In the genomic region with DNA sequence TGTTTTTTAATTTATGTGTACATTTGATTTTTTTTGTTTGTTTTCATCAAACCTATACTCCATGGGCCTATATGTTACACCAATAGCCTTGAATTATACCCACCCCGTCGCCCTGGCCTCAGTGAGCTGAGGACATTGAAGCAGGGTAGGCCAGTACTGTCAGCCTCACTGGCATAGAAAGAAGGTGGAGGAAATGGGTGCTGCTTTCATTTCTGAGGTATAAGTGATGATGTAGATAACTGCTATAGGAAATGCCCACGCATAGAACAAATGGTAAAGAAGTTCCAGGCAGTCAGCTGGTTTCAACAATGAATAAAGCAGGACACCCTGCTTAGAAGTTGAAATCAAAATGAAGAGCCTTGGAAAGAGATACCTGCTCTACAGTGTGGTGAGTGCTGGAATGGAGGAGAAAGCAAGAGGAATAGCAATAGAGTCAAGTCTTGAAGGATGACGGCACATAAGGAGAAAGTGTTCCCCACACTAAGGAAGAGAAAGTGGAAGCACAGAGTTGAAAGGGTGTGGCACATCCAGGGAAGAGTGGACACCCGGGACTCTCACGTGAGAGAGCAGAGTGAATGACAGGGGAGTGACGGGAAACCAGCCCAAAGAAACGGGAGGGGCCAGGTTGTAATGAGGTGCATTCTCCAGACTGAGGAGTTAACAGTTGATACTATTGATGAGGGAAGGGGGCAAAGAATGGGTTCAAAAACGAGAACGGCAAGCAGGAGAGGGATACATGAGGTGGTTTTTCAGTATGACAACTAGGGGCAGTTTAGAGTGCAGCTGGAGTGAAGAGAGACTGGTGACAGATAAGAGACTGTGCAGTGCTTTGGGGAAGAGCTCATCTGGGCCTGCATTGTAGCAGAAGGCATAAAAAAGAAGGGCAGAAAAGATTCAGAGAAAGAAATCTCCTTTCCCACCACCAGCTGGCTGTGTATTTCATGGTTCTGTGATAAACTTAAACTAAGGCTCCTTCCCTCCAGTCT, we compare ENCODE assay signal across 11 cellular contexts.
DNase-seq lines count a peak whose midpoint lies in the region; ATAC-seq and TF ChIP-seq lines count a peak whose summit lies in the region.
"Had no signal": no experiment of that assay in that cellular context is flagged by ENCODE, and none has a peak within 500 bp of the region (broad histone marks: within the 10 kb centered on the region; RNA-seq: fewer than 3 reads in every experiment).

No MANE protein-coding gene starts in this region.

- H3K27me3 ChIP-seq in ACC112 (ENCODE audit: insufficient read depth, low read length) (no peaks in the 10 kb centered on the region), psoas muscle (ENCODE audit: insufficient read depth in 3 of 3, low read length in 2 of 3) (no peaks in the 10 kb centered on the region), GM23338 (ENCODE audit: insufficient read depth) (no peaks in the 10 kb centered on the region)

- H2AFZ ChIP-seq in ACC112 (ENCODE audit: low read length, unreplicated experiment), result no peak overlapping the region
- H2AFZ ChIP-seq in GM23338, result no peak overlapping the region

- 0 out of 2 replicates have a peak, but pooled peaks cover under 1% of the 10 kb centered on the region for H3F3A ChIP-seq in GM23338 (replicated peaks; ENCODE audit: low read depth)

- H3K36me3 Mint-ChIP-seq in activated B cell treated with CpG ODN at 0.5 μM for 24 hours (ENCODE audit: low read depth), result peaks cover 96% of the 10 kb centered on the region
- H3K36me3 Mint-ChIP-seq in GM23338 (ENCODE audit: low read depth), result peaks cover 27% of the 10 kb centered on the region; the same call in 2 of the 3 replicates

- no peak overlapping the region for H3K4me2 ChIP-seq in GM23338

- no peaks in the 10 kb centered on the region for H3K9me3 ChIP-seq in psoas muscle

- H3K9me3 Mint-ChIP-seq in activated B cell treated with CpG ODN at 0.5 μM for 24 hours, result no peaks in the 10 kb centered on the region
- H3K9me3 Mint-ChIP-seq in GM23338, result no peaks in the 10 kb centered on the region

- H3K4me1 ChIP-seq in ACC112 (ENCODE audit: control insufficient read depth, insufficient read depth, low read length, unreplicated experiment) (peaks cover 37% of the 10 kb centered on the region), psoas muscle (peaks cover 4% of the 10 kb centered on the region), GM23338 (ENCODE audit: insufficient read depth) (no peaks in the 10 kb centered on the region)

- peaks cover 12% of the 10 kb centered on the region for H3K4me1 Mint-ChIP-seq in activated B cell treated with CpG ODN at 0.5 μM for 24 hours
- H3K4me1 Mint-ChIP-seq in GM23338, result no peaks in the 10 kb centered on the region; the same call in 2 of the 3 replicates

- intact Hi-C loops in activated B cell treated with CpG ODN at 0.5 μM for 24 hours (cut with micrococcal nuclease) (loop anchor here (5.0 kb wide), 1 partner anchor 37 kb away; no protein-coding TSS in a partner anchor), psoas muscle (cut with DNase I) (no loop called here)

- H3K79me2 ChIP-seq in ACC112 (ENCODE audit: control insufficient read depth, insufficient read depth, low read length, unreplicated experiment) (no peaks in the 10 kb centered on the region), GM23338 (replicated peaks; ENCODE audit: insufficient read depth) (no peaks in the 10 kb centered on the region)

- H3K9me2 ChIP-seq in GM23338 (ENCODE audit: insufficient read depth), result no peaks in the 10 kb centered on the region

- TF ChIP-seq CTCF in activated B cell treated with CpG ODN at 0.5 μM for 24 hours (IDR thresholded peaks at IDR 0.05), result no peak
- TF ChIP-seq CTCF in fibroblast of villous mesenchyme (IDR thresholded peaks at IDR 0.05; ENCODE audit: insufficient read depth, low read depth, low read length), result no peak
- no peak for TF ChIP-seq CTCF in psoas muscle (IDR thresholded peaks at IDR 0.05)
- TF ChIP-seq CTCF in GM23338 (conservative IDR thresholded peaks at IDR 0.05; ENCODE audit: low read depth in 2 of 2), result no peak

- H3K36me3 ChIP-seq in ACC112 (ENCODE audit: insufficient read depth, low read length) (peaks cover 38% of the 10 kb centered on the region), psoas muscle (ENCODE audit: insufficient read depth in 1 of 2, low read depth in 1 of 2) (peaks cover 17 to 100% of the 10 kb centered on the region in 2 donors), GM23338 (ENCODE audit: insufficient read depth) (peaks cover 5% of the 10 kb centered on the region; the same call in 1 of the 2 replicates)

- DNase-seq in activated B cell treated with CpG ODN at 0.5 μM for 24 hours (no peak), fibroblast of villous mesenchyme (ENCODE audit: low read depth) (peak; percentile 36), psoas muscle (no peak), NCI-H2171 treated with DMSO at 0.1 percent for 48 hours (lab: John Stamatoyannopoulos, UW) (no peak), nucleus accumbens (lab: John Stamatoyannopoulos, UW) (no peak), GM23338 (ENCODE audit: low spot score) (no peak)
- DNase-seq: C1 segment of cervical spinal cord, islet precursor cell, NCI-H510A treated with DMSO at 0.1 percent for 48 hours had no signal

- H3K27ac Mint-ChIP-seq in activated B cell treated with CpG ODN at 0.5 μM for 24 hours (peak overlapping the region; percentile 68), GM23338 (no peak overlapping the region)

- ATAC-seq in activated B cell treated with CpG ODN at 0.5 μM for 24 hours (ENCODE audit: low read depth) (no peak), psoas muscle (peak in 3 of 4 donors; percentile 9 to 25 (median 19)), GM23338 (no peak), HG03442 (IDR thresholded peaks at IDR 0.05; ENCODE audit: unreplicated experiment) (no peak)

- H3K4me3 Mint-ChIP-seq in activated B cell treated with CpG ODN at 0.5 μM for 24 hours (no peak overlapping the region), GM23338 (no peak overlapping the region)

- 55 to 67% (median 58%) methylated on average over 10 of the region's 10 CpGs for WGBS in psoas muscle, 3 donors

- CTCF ChIA-PET in activated B cell treated with CpG ODN at 0.5 μM for 24 hours (lab: Charles Lee), result no interaction called here

- POLR2A ChIA-PET in activated B cell treated with CpG ODN at 0.5 μM for 24 hours (lab: Charles Lee), result no interaction called here

- no peaks in the 10 kb centered on the region; the same call in 1 of the 2 replicates for H4K20me1 ChIP-seq in GM23338 (replicated peaks; ENCODE audit: insufficient read depth)

- H3K27ac ChIP-seq in ACC112 (ENCODE audit: low read depth, low read length) (peak overlapping the region; percentile 68), psoas muscle (peak overlapping the region; percentile 14), GM23338 (ENCODE audit: low read depth) (no peak overlapping the region)

- no peak overlapping the region for H3K4me3 ChIP-seq in ACC112 (ENCODE audit: low read depth, low read length)
- H3K4me3 ChIP-seq in fibroblast of villous mesenchyme (ENCODE audit: low read depth, low read length), result no peak overlapping the region
- H3K4me3 ChIP-seq in psoas muscle, result no peak overlapping the region
- no peak overlapping the region for H3K4me3 ChIP-seq in GM23338

- H3K27me3 Mint-ChIP-seq in activated B cell treated with CpG ODN at 0.5 μM for 24 hours (no peaks in the 10 kb centered on the region), GM23338 (ENCODE audit: insufficient read depth, low read depth, poor library complexity) (no peaks in the 10 kb centered on the region)

TF ChIP-seq in GM23338, 12 proteins besides CTCF, POLR2A, EP300 and RAD21:
- TF ChIP-seq ZNF331 (CRISPR knock-in tag; IDR thresholded peaks at IDR 0.05; ENCODE audit: low read depth), result no peak

Comparison
In these comparisons a context has a peak if more than half of its experiments do, and no peak if none do; other contexts are left out.
1. ATAC-seq: peak in psoas muscle (3 of 4); none in activated B cell treated with CpG ODN at 0.5 μM for 24 hours (single experiment), GM23338 (single experiment) and HG03442 (single experiment).